10 cellular contexts compared by ENCODE assay signal in genomic region chr20:44597930-44598329, GRCh38. TPM values are rescaled to one million over a fixed set of nuclear protein-coding genes. Genes with fewer than 3 reads are reported as not detected.
DNase-seq lines count a peak whose midpoint lies in the region; ATAC-seq, FAIRE-seq and TF ChIP-seq lines count a peak whose summit lies in the region.
"Had no signal": no experiment of that assay in that cellular context is flagged by ENCODE, and none has a peak within 500 bp of the region (broad histone marks: within the 10 kb centered on the region; RNA-seq: fewer than 3 reads in every experiment).

No MANE protein-coding gene starts in this region.

- H3K27ac ChIP-seq in heart left ventricle (peak overlapping the region; percentile 60 to 97 (median 92)), skeletal muscle tissue (ENCODE audit: low read depth, low read length) (peak overlapping the region; percentile 77)

- intact Hi-C loops in activated CD8-positive, alpha-beta T cell treated with anti-CD3 and anti-CD28 coated beads for 36 hours (cut with micrococcal nuclease): no loop called here
- intact Hi-C loops in heart left ventricle (cut with DNase I): loop anchor here in 2 of 10 donors (2.0 kb wide), 1 partner anchor 15 kb away; the partner anchor contains the start of gene PKIG (in 2 of the 2)

- CTCF ChIA-PET in activated CD8-positive, alpha-beta T cell treated with anti-CD3 and anti-CD28 coated beads for 36 hours (lab: Charles Lee): interaction anchor here (0.9 to 2.6 kb wide), 6 partner anchors 11 to 381 kb away, joined by 3 to 28 read pairs (median 8); partner anchors contain the start of gene SERINC3

- H3K4me3 ChIP-seq in heart left ventricle (peak overlapping the region in 7 of 12 donors; percentile 25 to 41 (median 33)), skeletal muscle tissue (ENCODE audit: low read length in 3 of 3) (no peak overlapping the region)

- H3K9me3 Mint-ChIP-seq in activated CD8-positive, alpha-beta T cell treated with anti-CD3 and anti-CD28 coated beads for 36 hours: no peaks in the 10 kb centered on the region

- peaks cover 15% of the 10 kb centered on the region for H3K4me1 Mint-ChIP-seq in activated CD8-positive, alpha-beta T cell treated with anti-CD3 and anti-CD28 coated beads for 36 hours (ENCODE audit: low read depth)

- H3K27me3 Mint-ChIP-seq in activated CD8-positive, alpha-beta T cell treated with anti-CD3 and anti-CD28 coated beads for 36 hours: no peaks in the 10 kb centered on the region

- peak overlapping the region; percentile 80 for H3K27ac Mint-ChIP-seq in activated CD8-positive, alpha-beta T cell treated with anti-CD3 and anti-CD28 coated beads for 36 hours

- H3K4me1 ChIP-seq in heart left ventricle (peaks cover 53 to 97% (median 92%) of the 10 kb centered on the region in 12 donors), skeletal muscle tissue (ENCODE audit: control insufficient read depth in 3 of 3, insufficient read depth in 3 of 3, low read length in 3 of 3) (peaks cover 84 to 91% (median 86%) of the 10 kb centered on the region in 3 donors)

- peak; percentile 39 for FAIRE-seq in GM19239 (lab: Jason Lieb, UNC)
- FAIRE-seq: colon had no signal

- H3K36me3 Mint-ChIP-seq in activated CD8-positive, alpha-beta T cell treated with anti-CD3 and anti-CD28 coated beads for 36 hours (ENCODE audit: low read depth): no peaks in the 10 kb centered on the region

- no peak for DNase-seq in GM19239 (ENCODE audit: insufficient read length, low spot score)
- no peak for DNase-seq in activated CD8-positive, alpha-beta T cell treated with anti-CD3 and anti-CD28 coated beads for 36 hours
- peak in 1 of 5 donors; percentile 46 for DNase-seq in heart left ventricle
- no peak for DNase-seq in GM19240 (ENCODE audit: insufficient read length, low spot score)
- DNase-seq: DMS53 had no signal

- H3K4me3 Mint-ChIP-seq in activated CD8-positive, alpha-beta T cell treated with anti-CD3 and anti-CD28 coated beads for 36 hours: peak overlapping the region; percentile 66

- no peak for TF ChIP-seq POLR2A in heart left ventricle (IDR thresholded peaks at IDR 0.05)

- H3K36me3 ChIP-seq in heart left ventricle (peaks cover 0 to 22% (median 1%) of the 10 kb centered on the region in 9 donors), skeletal muscle tissue (ENCODE audit: control insufficient read depth in 3 of 3, insufficient read depth in 3 of 3, low read length in 3 of 3) (peaks cover 0 to 3% (median 0%) of the 10 kb centered on the region in 3 donors)

- 7 to 35% (median 19%) methylated on average over 4 of the region's 4 CpGs for WGBS in heart left ventricle, 4 donors

- H3K27me3 ChIP-seq in heart left ventricle (no peaks in the 10 kb centered on the region), skeletal muscle tissue (ENCODE audit: control insufficient read depth in 3 of 3, insufficient read depth in 3 of 3, low read length in 3 of 3) (no peaks in the 10 kb centered on the region)

- H3K9ac ChIP-seq in skeletal muscle tissue (ENCODE audit: low read depth in 1 of 3, low read length in 3 of 3): peak overlapping the region in 2 of 3 donors; percentile 58 to 65

- TF ChIP-seq CTCF in activated CD8-positive, alpha-beta T cell treated with anti-CD3 and anti-CD28 coated beads for 36 hours (IDR thresholded peaks at IDR 0.05): no peak
- no peak for TF ChIP-seq CTCF in heart left ventricle (IDR thresholded peaks at IDR 0.05)

- ATAC-seq in activated CD8-positive, alpha-beta T cell treated with anti-CD3 and anti-CD28 coated beads for 36 hours: no peak
- ATAC-seq in heart left ventricle: peak in 1 of 4 donors; percentile 21
- no peak for ATAC-seq in HG02973 (IDR thresholded peaks at IDR 0.05; ENCODE audit: unreplicated experiment)
- ATAC-seq in HG03565 (IDR thresholded peaks at IDR 0.05; ENCODE audit: unreplicated experiment): no peak
- ATAC-seq in HG02970 (IDR thresholded peaks at IDR 0.05; ENCODE audit: low FRiP score, unreplicated experiment): no peak

- POLR2A ChIA-PET in activated CD8-positive, alpha-beta T cell treated with anti-CD3 and anti-CD28 coated beads for 36 hours (lab: Charles Lee): interaction anchor here (0.6 kb wide), 1 partner anchor 879 kb away, joined by 4 read pairs; no protein-coding TSS in a partner anchor

- no peaks in the 10 kb centered on the region for H3K9me3 ChIP-seq in heart left ventricle
- H3K9me3 ChIP-seq in skeletal muscle tissue (ENCODE audit: control insufficient read depth in 3 of 3, low read length in 3 of 3): no peaks in the 10 kb centered on the region

RNA-seq across cellular contexts. Expression of gene PKIG, which starts 15.6 kb away (rescaled TPM):
- 1 to 10 TPM; 4.8 TPM for total RNA-seq in activated CD8-positive, alpha-beta T cell treated with anti-CD3 and anti-CD28 coated beads for 36 hours
- 100 to 1,000 TPM; 156 to 286 (median 200) TPM for total RNA-seq in heart left ventricle
- 100 to 1,000 TPM; 155 to 213 TPM for polyA plus RNA-seq in heart left ventricle
- total RNA-seq in skeletal muscle tissue: 37.1 TPM

RNA-seq across cellular contexts. Expression of gene ADA, which starts 53.6 kb away (rescaled TPM):
- total RNA-seq in activated CD8-positive, alpha-beta T cell treated with anti-CD3 and anti-CD28 coated beads for 36 hours: 10 to 100 TPM; 32.8 to 36.7 TPM
- 10 to 100 TPM in 2 of 9 donors, 1 to 10 TPM in 7; 2.5 to 11.5 (median 6.0) TPM for total RNA-seq in heart left ventricle
- 10 to 100 TPM in 1 of 2 donors, 1 to 10 TPM in 1; 6.4 to 10.9 TPM for polyA plus RNA-seq in heart left ventricle
- 3.7 TPM for total RNA-seq in skeletal muscle tissue

Comparison
In these comparisons a context has a peak if more than half of its experiments do, and no peak if none do; other contexts are left out.
1. H3K4me3 ChIP-seq: peak in heart left ventricle (7 of 12); none in skeletal muscle tissue (0 of 3).